In genomic region chr22:26662160-26662559, GRCh38 we compare ENCODE assay signal across 1 cellular context.
TF ChIP-seq lines count a peak whose summit lies in the region.

No MANE protein-coding gene starts in this region.

TF ChIP-seq in neural cell, 6 proteins besides CTCF, POLR2A, EP300 and RAD21:
- TF ChIP-seq TAF1 (IDR thresholded peaks at IDR 0.05; ENCODE audit: low read depth) = no peak
- TF ChIP-seq REST (IDR thresholded peaks at IDR 0.05; ENCODE audit: borderline replicate concordance) = no peak
- no peak for TF ChIP-seq POLR2AphosphoS5 (IDR thresholded peaks at IDR 0.05)
- TF ChIP-seq SMC3 (conservative IDR thresholded peaks at IDR 0.05; ENCODE audit: poor library complexity) = no peak
- TF ChIP-seq EZH2 (IDR thresholded peaks at IDR 0.05; ENCODE audit: borderline replicate concordance, insufficient read depth, low read length, poor library complexity, severe bottlenecking) = no peak
- TF ChIP-seq MXI1 (conservative IDR thresholded peaks at IDR 0.05; ENCODE audit: poor library complexity, severe bottlenecking) = no peak
